In the genomic region with DNA sequence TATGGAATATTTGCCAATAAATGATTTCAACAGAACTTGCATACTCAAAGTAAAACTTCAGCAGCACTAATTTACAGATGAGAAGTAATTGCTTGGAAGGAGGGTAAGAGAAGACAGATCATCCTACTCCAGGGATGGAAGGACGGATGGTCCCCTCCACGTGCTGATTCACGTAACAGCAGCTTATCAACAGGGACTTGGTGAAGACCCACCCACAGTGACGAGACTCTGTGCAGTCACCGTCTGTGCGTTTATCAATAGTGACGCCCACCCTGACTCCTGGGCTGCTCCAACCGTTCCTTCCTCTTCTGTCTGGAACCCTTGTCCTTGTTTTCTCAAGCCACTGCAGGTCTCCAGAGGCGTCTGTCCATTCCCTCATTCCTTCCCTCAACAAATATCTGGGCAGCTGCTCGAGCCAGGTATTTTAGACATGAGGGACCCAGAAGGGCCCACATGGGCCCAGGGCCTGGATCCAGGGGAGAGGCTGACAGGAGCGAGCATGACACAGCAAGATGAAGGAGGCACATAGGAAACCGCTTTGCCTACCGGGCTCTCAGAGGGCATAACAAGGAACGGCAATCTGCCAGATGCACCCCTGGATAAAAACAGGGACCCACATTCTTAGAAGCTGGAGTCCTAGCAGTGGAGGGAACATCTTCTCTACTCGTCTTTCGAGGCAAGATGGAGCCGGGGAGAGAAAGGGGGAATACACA, we compare ENCODE assay signal across 1 cellular context.
TF ChIP-seq lines count a peak whose summit lies in the region.

No MANE protein-coding gene starts in this region.

TF ChIP-seq in K562, 482 proteins besides CTCF, POLR2A, EP300 and RAD21 (continued from another document and continues in another):
- TF ChIP-seq, protein P1, sequence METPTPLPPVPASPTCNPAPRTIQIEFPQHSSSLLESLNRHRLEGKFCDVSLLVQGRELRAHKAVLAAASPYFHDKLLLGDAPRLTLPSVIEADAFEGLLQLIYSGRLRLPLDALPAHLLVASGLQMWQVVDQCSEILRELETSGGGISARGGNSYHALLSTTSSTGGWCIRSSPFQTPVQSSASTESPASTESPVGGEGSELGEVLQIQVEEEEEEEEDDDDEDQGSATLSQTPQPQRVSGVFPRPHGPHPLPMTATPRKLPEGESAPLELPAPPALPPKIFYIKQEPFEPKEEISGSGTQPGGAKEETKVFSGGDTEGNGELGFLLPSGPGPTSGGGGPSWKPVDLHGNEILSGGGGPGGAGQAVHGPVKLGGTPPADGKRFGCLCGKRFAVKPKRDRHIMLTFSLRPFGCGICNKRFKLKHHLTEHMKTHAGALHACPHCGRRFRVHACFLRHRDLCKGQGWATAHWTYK (CRISPR knock-in tag; IDR thresholded peaks at IDR 0.05) = no peak
- TF ChIP-seq SMARCA5 (IDR thresholded peaks at IDR 0.05) (no peak), GTF2E2 (tag; IDR thresholded peaks at IDR 0.05) (no peak), ZNF124 (CRISPR knock-in tag; IDR thresholded peaks at IDR 0.05) (no peak), KDM2B (CRISPR knock-in tag; IDR thresholded peaks at IDR 0.05) (no peak), SNIP1 (IDR thresholded peaks at IDR 0.05; ENCODE audit: low read depth) (no peak), HNRNPUL1 (IDR thresholded peaks at IDR 0.05; ENCODE audit: low read length) (no peak), SIRT6 (IDR thresholded peaks at IDR 0.05; ENCODE audit: low read depth, low read length) (no peak), ZBTB8A (IDR thresholded peaks at IDR 0.05; ENCODE audit: partially characterized antibody) (no peak), HNRNPLL (IDR thresholded peaks at IDR 0.05; ENCODE audit: low read depth, low read length, poor library complexity, severe bottlenecking) (peak; percentile 31), NFE2 (IDR thresholded peaks at IDR 0.05; ENCODE audit: low read depth) (peak; percentile 70), ZNF785 (CRISPR knock-in tag; IDR thresholded peaks at IDR 0.05) (no peak), TAF7 (tag; IDR thresholded peaks at IDR 0.05) (no peak), GATAD2A (IDR thresholded peaks at IDR 0.05) (no peak), TFAM (CRISPR knock-in tag; conservative IDR thresholded peaks at IDR 0.05) (no peak), GATA2 (CRISPR knock-in tag; IDR thresholded peaks at IDR 0.05) (no peak), SRSF7 (optimal IDR thresholded peaks at IDR 0.05; ENCODE audit: low read depth, low read length) (no peak), CREB1 (IDR thresholded peaks at IDR 0.05) (0 out of 2 replicates have a peak, but pooled peaks have one; percentile 38), CREB1 (CRISPR knock-in tag; IDR thresholded peaks at IDR 0.05) (no peak), ESRRA (IDR thresholded peaks at IDR 0.05; ENCODE audit: borderline replicate concordance, low read depth) (no peak), XRCC4 (IDR thresholded peaks at IDR 0.05; ENCODE audit: extremely low read depth, insufficient read depth, insufficient read length) (no peak), ZNF644 (tag; IDR thresholded peaks at IDR 0.05; ENCODE audit: low read depth) (no peak), RFX1 (IDR thresholded peaks at IDR 0.05) (no peak), ZNF263 (CRISPR knock-in tag; IDR thresholded peaks at IDR 0.05; ENCODE audit: borderline replicate concordance) (no peak), OTX1 (CRISPR knock-in tag; IDR thresholded peaks at IDR 0.05) (no peak), ELF4 (CRISPR knock-in tag; IDR thresholded peaks at IDR 0.05) (no peak), NFIX (CRISPR knock-in tag; IDR thresholded peaks at IDR 0.05; ENCODE audit: low read depth) (no peak)
- TF ChIP-seq, protein P2, sequence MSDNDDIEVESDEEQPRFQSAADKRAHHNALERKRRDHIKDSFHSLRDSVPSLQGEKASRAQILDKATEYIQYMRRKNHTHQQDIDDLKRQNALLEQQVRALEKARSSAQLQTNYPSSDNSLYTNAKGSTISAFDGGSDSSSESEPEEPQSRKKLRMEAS (CRISPR knock-in tag; IDR thresholded peaks at IDR 0.05) = 0 out of 2 replicates have a peak, but pooled peaks have one; percentile 14
- TF ChIP-seq, protein P3, sequence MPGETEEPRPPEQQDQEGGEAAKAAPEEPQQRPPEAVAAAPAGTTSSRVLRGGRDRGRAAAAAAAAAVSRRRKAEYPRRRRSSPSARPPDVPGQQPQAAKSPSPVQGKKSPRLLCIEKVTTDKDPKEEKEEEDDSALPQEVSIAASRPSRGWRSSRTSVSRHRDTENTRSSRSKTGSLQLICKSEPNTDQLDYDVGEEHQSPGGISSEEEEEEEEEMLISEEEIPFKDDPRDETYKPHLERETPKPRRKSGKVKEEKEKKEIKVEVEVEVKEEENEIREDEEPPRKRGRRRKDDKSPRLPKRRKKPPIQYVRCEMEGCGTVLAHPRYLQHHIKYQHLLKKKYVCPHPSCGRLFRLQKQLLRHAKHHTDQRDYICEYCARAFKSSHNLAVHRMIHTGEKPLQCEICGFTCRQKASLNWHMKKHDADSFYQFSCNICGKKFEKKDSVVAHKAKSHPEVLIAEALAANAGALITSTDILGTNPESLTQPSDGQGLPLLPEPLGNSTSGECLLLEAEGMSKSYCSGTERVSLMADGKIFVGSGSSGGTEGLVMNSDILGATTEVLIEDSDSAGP (CRISPR knock-in tag; IDR thresholded peaks at IDR 0.05) = no peak
- TF ChIP-seq, protein P4, sequence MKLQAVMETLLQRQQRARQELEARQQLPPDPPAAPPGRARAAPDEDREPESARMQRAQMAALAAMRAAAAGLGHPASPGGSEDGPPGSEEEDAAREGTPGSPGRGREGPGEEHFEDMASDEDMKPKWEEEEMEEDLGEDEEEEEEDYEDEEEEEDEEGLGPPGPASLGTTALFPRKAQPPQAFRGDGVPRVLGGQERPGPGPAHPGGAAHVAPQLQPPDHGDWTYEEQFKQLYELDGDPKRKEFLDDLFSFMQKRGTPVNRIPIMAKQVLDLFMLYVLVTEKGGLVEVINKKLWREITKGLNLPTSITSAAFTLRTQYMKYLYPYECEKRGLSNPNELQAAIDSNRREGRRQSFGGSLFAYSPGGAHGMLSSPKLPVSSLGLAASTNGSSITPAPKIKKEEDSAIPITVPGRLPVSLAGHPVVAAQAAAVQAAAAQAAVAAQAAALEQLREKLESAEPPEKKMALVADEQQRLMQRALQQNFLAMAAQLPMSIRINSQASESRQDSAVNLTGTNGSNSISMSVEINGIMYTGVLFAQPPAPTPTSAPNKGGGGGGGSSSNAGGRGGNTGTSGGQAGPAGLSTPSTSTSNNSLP (IDR thresholded peaks at IDR 0.05; ENCODE audit: borderline replicate concordance, low read depth, low read length) = no peak
- TF ChIP-seq, protein P5, sequence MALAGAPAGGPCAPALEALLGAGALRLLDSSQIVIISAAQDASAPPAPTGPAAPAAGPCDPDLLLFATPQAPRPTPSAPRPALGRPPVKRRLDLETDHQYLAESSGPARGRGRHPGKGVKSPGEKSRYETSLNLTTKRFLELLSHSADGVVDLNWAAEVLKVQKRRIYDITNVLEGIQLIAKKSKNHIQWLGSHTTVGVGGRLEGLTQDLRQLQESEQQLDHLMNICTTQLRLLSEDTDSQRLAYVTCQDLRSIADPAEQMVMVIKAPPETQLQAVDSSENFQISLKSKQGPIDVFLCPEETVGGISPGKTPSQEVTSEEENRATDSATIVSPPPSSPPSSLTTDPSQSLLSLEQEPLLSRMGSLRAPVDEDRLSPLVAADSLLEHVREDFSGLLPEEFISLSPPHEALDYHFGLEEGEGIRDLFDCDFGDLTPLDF (CRISPR knock-in tag; IDR thresholded peaks at IDR 0.05) = no peak
- TF ChIP-seq, protein P6, sequence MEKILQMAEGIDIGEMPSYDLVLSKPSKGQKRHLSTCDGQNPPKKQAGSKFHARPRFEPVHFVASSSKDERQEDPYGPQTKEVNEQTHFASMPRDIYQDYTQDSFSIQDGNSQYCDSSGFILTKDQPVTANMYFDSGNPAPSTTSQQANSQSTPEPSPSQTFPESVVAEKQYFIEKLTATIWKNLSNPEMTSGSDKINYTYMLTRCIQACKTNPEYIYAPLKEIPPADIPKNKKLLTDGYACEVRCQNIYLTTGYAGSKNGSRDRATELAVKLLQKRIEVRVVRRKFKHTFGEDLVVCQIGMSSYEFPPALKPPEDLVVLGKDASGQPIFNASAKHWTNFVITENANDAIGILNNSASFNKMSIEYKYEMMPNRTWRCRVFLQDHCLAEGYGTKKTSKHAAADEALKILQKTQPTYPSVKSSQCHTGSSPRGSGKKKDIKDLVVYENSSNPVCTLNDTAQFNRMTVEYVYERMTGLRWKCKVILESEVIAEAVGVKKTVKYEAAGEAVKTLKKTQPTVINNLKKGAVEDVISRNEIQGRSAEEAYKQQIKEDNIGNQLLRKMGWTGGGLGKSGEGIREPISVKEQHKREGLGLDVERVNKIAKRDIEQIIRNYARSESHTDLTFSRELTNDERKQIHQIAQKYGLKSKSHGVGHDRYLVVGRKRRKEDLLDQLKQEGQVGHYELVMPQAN (IDR thresholded peaks at IDR 0.05; ENCODE audit: borderline replicate concordance) = no peak
- TF ChIP-seq, protein P7, sequence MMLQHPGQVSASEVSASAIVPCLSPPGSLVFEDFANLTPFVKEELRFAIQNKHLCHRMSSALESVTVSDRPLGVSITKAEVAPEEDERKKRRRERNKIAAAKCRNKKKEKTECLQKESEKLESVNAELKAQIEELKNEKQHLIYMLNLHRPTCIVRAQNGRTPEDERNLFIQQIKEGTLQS (IDR thresholded peaks at IDR 0.05) = no peak
- TF ChIP-seq, protein P7 (CRISPR knock-in tag; conservative IDR thresholded peaks at IDR 0.05) = 0 out of 2 replicates have a peak, but pooled peaks have one; percentile 36
- TF ChIP-seq, protein P8, sequence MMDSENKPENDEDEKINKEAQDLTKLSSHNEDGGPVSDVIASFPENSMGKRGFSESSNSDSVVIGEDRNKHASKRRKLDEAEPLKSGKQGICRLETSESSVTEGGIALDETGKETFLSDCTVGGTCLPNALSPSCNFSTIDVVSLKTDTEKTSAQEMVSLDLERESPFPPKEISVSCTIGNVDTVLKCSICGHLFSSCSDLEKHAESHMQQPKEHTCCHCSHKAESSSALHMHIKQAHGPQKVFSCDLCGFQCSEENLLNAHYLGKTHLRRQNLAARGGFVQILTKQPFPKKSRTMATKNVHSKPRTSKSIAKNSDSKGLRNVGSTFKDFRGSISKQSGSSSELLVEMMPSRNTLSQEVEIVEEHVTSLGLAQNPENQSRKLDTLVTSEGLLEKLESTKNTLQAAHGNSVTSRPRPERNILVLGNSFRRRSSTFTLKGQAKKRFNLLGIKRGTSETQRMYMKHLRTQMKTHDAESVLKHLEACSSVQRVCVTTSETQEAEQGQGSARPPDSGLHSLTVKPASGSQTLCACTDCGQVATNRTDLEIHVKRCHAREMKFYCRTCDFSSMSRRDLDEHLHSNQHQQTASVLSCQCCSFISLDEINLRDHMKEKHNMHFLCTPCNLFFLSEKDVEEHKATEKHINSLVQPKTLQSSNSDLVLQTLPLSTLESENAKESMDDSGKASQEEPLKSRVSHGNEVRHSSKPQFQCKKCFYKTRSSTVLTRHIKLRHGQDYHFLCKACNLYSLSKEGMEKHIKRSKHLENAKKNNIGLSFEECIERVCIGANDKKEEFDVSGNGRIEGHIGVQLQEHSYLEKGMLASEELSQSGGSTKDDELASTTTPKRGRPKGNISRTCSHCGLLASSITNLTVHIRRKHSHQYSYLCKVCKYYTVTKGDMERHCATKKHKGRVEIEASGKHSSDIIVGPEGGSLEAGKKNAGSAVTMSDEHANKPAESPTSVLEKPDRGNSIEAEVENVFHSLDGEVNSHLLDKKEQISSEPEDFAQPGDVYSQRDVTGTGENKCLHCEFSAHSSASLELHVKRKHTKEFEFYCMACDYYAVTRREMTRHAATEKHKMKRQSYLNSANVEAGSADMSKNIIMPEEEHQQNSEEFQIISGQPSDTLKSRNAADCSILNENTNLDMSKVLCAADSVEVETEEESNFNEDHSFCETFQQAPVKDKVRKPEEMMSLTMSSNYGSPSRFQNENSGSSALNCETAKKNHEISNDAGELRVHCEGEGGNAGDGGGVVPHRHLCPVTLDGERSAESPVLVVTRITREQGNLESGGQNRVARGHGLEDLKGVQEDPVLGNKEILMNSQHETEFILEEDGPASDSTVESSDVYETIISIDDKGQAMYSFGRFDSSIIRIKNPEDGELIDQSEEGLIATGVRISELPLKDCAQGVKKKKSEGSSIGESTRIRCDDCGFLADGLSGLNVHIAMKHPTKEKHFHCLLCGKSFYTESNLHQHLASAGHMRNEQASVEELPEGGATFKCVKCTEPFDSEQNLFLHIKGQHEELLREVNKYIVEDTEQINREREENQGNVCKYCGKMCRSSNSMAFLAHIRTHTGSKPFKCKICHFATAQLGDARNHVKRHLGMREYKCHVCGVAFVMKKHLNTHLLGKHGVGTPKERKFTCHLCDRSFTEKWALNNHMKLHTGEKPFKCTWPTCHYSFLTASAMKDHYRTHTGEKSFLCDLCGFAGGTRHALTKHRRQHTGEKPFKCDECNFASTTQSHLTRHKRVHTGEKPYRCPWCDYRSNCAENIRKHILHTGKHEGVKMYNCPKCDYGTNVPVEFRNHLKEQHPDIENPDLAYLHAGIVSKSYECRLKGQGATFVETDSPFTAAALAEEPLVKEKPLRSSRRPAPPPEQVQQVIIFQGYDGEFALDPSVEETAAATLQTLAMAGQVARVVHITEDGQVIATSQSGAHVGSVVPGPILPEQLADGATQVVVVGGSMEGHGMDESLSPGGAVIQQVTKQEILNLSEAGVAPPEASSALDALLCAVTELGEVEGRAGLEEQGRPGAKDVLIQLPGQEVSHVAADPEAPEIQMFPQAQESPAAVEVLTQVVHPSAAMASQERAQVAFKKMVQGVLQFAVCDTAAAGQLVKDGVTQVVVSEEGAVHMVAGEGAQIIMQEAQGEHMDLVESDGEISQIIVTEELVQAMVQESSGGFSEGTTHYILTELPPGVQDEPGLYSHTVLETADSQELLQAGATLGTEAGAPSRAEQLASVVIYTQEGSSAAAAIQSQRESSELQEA (IDR thresholded peaks at IDR 0.05; ENCODE audit: low read depth) = no peak
- TF ChIP-seq, protein P9, sequence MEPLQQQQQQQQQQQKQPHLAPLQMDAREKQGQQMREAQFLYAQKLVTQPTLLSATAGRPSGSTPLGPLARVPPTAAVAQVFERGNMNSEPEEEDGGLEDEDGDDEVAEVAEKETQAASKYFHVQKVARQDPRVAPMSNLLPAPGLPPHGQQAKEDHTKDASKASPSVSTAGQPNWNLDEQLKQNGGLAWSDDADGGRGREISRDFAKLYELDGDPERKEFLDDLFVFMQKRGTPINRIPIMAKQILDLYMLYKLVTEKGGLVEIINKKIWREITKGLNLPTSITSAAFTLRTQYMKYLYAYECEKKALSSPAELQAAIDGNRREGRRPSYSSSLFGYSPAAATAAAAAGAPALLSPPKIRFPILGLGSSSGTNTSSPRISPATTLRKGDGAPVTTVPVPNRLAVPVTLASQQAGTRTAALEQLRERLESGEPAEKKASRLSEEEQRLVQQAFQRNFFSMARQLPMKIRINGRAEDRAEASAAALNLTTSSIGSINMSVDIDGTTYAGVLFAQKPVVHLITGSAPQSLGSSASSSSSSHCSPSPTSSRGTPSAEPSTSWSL (CRISPR knock-in tag; IDR thresholded peaks at IDR 0.05; ENCODE audit: borderline replicate concordance) = no peak
- TF ChIP-seq, protein P10, sequence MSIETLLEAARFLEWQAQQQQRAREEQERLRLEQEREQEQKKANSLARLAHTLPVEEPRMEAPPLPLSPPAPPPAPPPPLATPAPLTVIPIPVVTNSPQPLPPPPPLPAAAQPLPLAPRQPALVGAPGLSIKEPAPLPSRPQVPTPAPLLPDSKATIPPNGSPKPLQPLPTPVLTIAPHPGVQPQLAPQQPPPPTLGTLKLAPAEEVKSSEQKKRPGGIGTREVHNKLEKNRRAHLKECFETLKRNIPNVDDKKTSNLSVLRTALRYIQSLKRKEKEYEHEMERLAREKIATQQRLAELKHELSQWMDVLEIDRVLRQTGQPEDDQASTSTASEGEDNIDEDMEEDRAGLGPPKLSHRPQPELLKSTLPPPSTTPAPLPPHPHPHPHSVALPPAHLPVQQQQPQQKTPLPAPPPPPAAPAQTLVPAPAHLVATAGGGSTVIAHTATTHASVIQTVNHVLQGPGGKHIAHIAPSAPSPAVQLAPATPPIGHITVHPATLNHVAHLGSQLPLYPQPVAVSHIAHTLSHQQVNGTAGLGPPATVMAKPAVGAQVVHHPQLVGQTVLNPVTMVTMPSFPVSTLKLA (conservative IDR thresholded peaks at IDR 0.05) = 0 out of 4 replicates have a peak, but pooled peaks of 1 of the 2 experiments have one; percentile 42
